ENCODE assay signal across 18 cellular contexts in the genomic region with DNA sequence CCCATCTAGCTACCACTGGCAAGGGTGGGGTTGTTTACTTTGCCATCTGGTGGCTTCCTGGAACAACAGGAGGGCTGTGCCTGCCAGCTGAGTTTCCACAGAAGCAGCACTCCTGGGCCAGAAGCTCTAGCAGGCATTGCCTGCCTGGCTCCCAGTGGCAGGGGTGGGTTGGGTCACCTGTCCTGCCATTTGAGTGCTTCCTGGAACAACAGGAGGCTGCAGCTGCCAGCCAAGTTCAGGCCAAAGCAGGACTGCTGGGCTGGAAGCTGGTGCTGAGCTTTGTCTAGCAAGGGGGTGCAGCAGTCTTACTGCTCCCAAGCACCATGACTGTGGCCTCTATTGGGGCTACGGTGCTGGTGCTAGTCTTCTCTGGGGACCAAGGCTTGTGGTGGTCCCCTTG.
"Had no signal": no experiment of that assay in that cellular context is flagged by ENCODE, and none has a peak within 500 bp of the region (broad histone marks: within the 10 kb centered on the region; RNA-seq: fewer than 3 reads in every experiment).

No MANE protein-coding gene starts in this region.

- H3K4me3 ChIP-seq: ascending aorta, dorsolateral prefrontal cortex, esophagus muscularis mucosa, left lung, psoas muscle, suprapubic skin, upper lobe of right lung had no signal

- DNase-seq: activated CD4-positive, alpha-beta T cell treated with anti-CD3 and anti-CD28 coated beads, Interleukin-2, amount 10 ng/mL, durations not matched to agents 24 days and 14 days; activated naive CD4-positive, alpha-beta T cell; activated naive CD8-positive, alpha-beta T cell treated with anti-CD3 and anti-CD28 coated beads, Interleukin-2, amount 50 U/mL, for 24 hours; dorsolateral prefrontal cortex; head of caudate nucleus; islet precursor cell; left lung; mesenchymal stem cell; stimulated activated CD4-positive, alpha-beta T cell treated with anti-CD3 and anti-CD28 coated beads, Interleukin-4, amount 100 ng/mL, for 1 hour; stimulated activated CD8-positive, alpha-beta memory T cell treated with anti-CD3 and anti-CD28 coated beads, Interleukin-4, amount 100 ng/mL, for 48 hours; stimulated activated naive CD8-positive, alpha-beta T cell treated with anti-CD3 and anti-CD28 coated beads, Interleukin-15, Interleukin-2, amounts not matched to agents 100 U/mL and 50 U/mL, for 24 hours; upper lobe of right lung had no signal

- H3K27ac ChIP-seq: ascending aorta, dorsolateral prefrontal cortex, esophagus muscularis mucosa, left lung, psoas muscle, suprapubic skin, upper lobe of right lung had no signal

- H3K9me3 ChIP-seq: upper lobe of right lung had no signal

- ATAC-seq: activated naive CD8-positive, alpha-beta T cell treated with anti-CD3 and anti-CD28 coated beads, Interleukin-2, amount 50 U/mL, for 24 hours; left lung; psoas muscle; stimulated activated naive CD8-positive, alpha-beta T cell treated with anti-CD3 and anti-CD28 coated beads, Interleukin-15, Interleukin-2, amounts not matched to agents 100 U/mL and 50 U/mL, for 24 hours; upper lobe of right lung; WTC11 had no signal

- FAIRE-seq: bronchial epithelial cell had no signal

- H3K36me3 ChIP-seq: ascending aorta, esophagus muscularis mucosa, left lung, suprapubic skin, upper lobe of right lung had no signal

- H3K27me3 ChIP-seq: ascending aorta, dorsolateral prefrontal cortex, esophagus muscularis mucosa, left lung, suprapubic skin, upper lobe of right lung had no signal

- H3K4me1 ChIP-seq: ascending aorta, left lung, psoas muscle, suprapubic skin, upper lobe of right lung had no signal
